ENCODE assay signal across 8 cellular contexts in genomic region chr2:112958428-112959108, GRCh38. TPM values are rescaled to one million over a fixed set of nuclear protein-coding genes. Genes with fewer than 3 reads are reported as not detected.
DNase-seq lines count a peak whose midpoint lies in the region; ATAC-seq and TF ChIP-seq lines count a peak whose summit lies in the region.

No MANE protein-coding gene starts in this region.

- H3K4me3 Mint-ChIP-seq in natural killer cell: no peak overlapping the region

- DNase-seq in DMS79 (lab: John Stamatoyannopoulos, UW): peak; percentile 4
- peak; percentile 50 for DNase-seq in HCEC 1CT
- DNase-seq in NCI-H2196 (lab: John Stamatoyannopoulos, UW; ENCODE audit: unreplicated experiment): peak; percentile 59
- DNase-seq in activated CD4-positive, alpha-beta T cell treated with anti-CD3 and anti-CD28 coated beads for 4 hours: peak; percentile 18 to 39
- DNase-seq in natural killer cell: no peak

- H3K27me3 Mint-ChIP-seq in natural killer cell (ENCODE audit: low read depth in 2 of 2): peaks cover 1 to 6% of the 10 kb centered on the region in 2 donors

- H3K9me3 Mint-ChIP-seq in natural killer cell: no peaks in the 10 kb centered on the region

- no peaks in the 10 kb centered on the region for H3K36me3 Mint-ChIP-seq in natural killer cell

- ATAC-seq in esophagus mucosa (peak; percentile 77), natural killer cell (peak; percentile 84 to 92 (median 85)), HG03108 (IDR thresholded peaks at IDR 0.05; ENCODE audit: unreplicated experiment) (no peak), GM21576 (IDR thresholded peaks at IDR 0.05; ENCODE audit: unreplicated experiment) (no peak)

- no peak overlapping the region for H3K27ac Mint-ChIP-seq in natural killer cell

- intact Hi-C loops in natural killer cell (cut with micrococcal nuclease): loop anchor here (1.0 kb wide), 1 partner anchor 209 kb away; no protein-coding TSS in a partner anchor

- TF ChIP-seq CTCF in natural killer cell (IDR thresholded peaks at IDR 0.05): peak; percentile 76

- no peaks in the 10 kb centered on the region for H3K4me1 Mint-ChIP-seq in natural killer cell

RNA-seq across cellular contexts. Expression of gene IL36G, which starts 19.2 kb away (rescaled TPM):
- total RNA-seq in esophagus mucosa (27.4 TPM), natural killer cell (not detected)

RNA-seq across cellular contexts. Expression of gene IL36A, which starts 46.7 kb away (rescaled TPM):
- 167 TPM for total RNA-seq in esophagus mucosa
- total RNA-seq in natural killer cell: not detected

RNA-seq across cellular contexts. Expression of gene IL37, which starts 47.6 kb away (rescaled TPM):
- total RNA-seq in esophagus mucosa (not detected), natural killer cell (not detected)

Comparison
In these comparisons a context has a peak if more than half of its experiments do, and no peak if none do; other contexts are left out.
1. ATAC-seq: peak in esophagus mucosa (single experiment) and natural killer cell (3 of 3); none in HG03108 (single experiment) and GM21576 (single experiment).
2. RNA of gene IL36G, which starts 19.2 kb away (total RNA-seq): 27.4 TPM in esophagus mucosa (single experiment); not detected in natural killer cell; every median in the first group is over 10 times any median in the second.
3. RNA of gene IL36A, which starts 46.7 kb away (total RNA-seq): 167 TPM in esophagus mucosa (single experiment); not detected in natural killer cell; every median in the first group is over 100 times any median in the second.